Comparison of ENCODE assay signal across 32 cellular contexts in genomic region chr15:38603672-38604071, GRCh38.
"Had no signal": no experiment of that assay in that cellular context is flagged by ENCODE, and none has a peak within 500 bp of the region (broad histone marks: within the 10 kb centered on the region; RNA-seq: fewer than 3 reads in every experiment).

No MANE protein-coding gene starts in this region.

- H3K4me3 Mint-ChIP-seq: activated CD4-positive, alpha-beta memory T cell treated with anti-CD3 and anti-CD28 coated beads, Interleukin-2, amount 10 ng/mL, durations not matched to agents 7 days and 5 days; activated CD4-positive, alpha-beta T cell treated with anti-CD3 and anti-CD28 coated beads, Interleukin-2, amount 10 ng/mL, durations not matched to agents 7 days and 5 days; activated T-cell treated with anti-CD3 and anti-CD28 coated beads, Interleukin-2, amount 50 U/mL, for 72 hours; nephron; stimulated activated naive CD8-positive, alpha-beta T cell treated with anti-CD3 and anti-CD28 coated beads, Interleukin-15, Interleukin-2, amounts not matched to agents 100 ng/mL and 50 ng/mL, for 24 hours; type B pancreatic cell had no signal

- H3K4me3 ChIP-seq: adrenal gland, body of pancreas, cardiac muscle cell, colonic mucosa, dorsolateral prefrontal cortex, gastrocnemius medialis, hepatocyte, ovary, right lobe of liver, thoracic aorta, uterus had no signal

- DNase-seq: activated CD4-positive, alpha-beta memory T cell treated with anti-CD3 and anti-CD28 coated beads, Interleukin-2, amount 10 ng/mL, durations not matched to agents 7 days and 5 days; activated CD4-positive, alpha-beta T cell treated with anti-CD3 and anti-CD28 coated beads for 1 hour; activated CD4-positive, alpha-beta T cell treated with anti-CD3 and anti-CD28 coated beads, Interleukin-2, amount 10 ng/mL, durations not matched to agents 7 days and 5 days; activated naive CD4-positive, alpha-beta T cell; activated T-cell treated with anti-CD3 and anti-CD28 coated beads for 4 hours; activated T-cell treated with anti-CD3 and anti-CD28 coated beads, Interleukin-2, amount 50 U/mL, for 72 hours; adrenal gland; aorta; body of pancreas; cerebellar nuclear complex; colonic mucosa; dorsolateral prefrontal cortex; effector memory CD4-positive, alpha-beta T cell; erythroblast; gastrocnemius medialis; left cardiac atrium; left ventricle myocardium superior; ovary; right lobe of liver; stimulated activated CD4-positive, alpha-beta T cell treated with anti-CD3 and anti-CD28 coated beads, Interleukin-2, amount 100 ng/mL, for 48 hours; T-helper 2 cell; uterus had no signal

- H3K36me3 ChIP-seq: adrenal gland, cardiac muscle cell, colonic mucosa, gastrocnemius medialis, neutrophil, ovary, right lobe of liver, thoracic aorta, uterus had no signal

- FAIRE-seq: keratinocyte had no signal

- H3K27ac Mint-ChIP-seq: activated CD4-positive, alpha-beta memory T cell treated with anti-CD3 and anti-CD28 coated beads, Interleukin-2, amount 10 ng/mL, durations not matched to agents 7 days and 5 days; activated CD4-positive, alpha-beta T cell treated with anti-CD3 and anti-CD28 coated beads, Interleukin-2, amount 10 ng/mL, durations not matched to agents 7 days and 5 days; activated naive CD4-positive, alpha-beta T cell treated with anti-CD3 and anti-CD28 coated beads, Interleukin-2, amount 50 U/mL, for 72 hours; activated T-cell treated with anti-CD3 and anti-CD28 coated beads, Interleukin-2, amount 50 U/mL, for 72 hours; progenitor cell of endocrine pancreas; stimulated activated naive CD8-positive, alpha-beta T cell treated with anti-CD3 and anti-CD28 coated beads, Interleukin-15, Interleukin-2, amounts not matched to agents 100 ng/mL and 50 ng/mL, for 24 hours; type B pancreatic cell had no signal

- H3K36me3 Mint-ChIP-seq: activated naive CD4-positive, alpha-beta T cell treated with anti-CD3 and anti-CD28 coated beads, Interleukin-2, amount 50 U/mL, for 72 hours; type B pancreatic cell had no signal

- ATAC-seq: activated naive CD4-positive, alpha-beta T cell treated with anti-CD3 and anti-CD28 coated beads, Interleukin-2, amount 50 U/mL, for 72 hours; activated T-cell treated with anti-CD3 and anti-CD28 coated beads, Interleukin-2, amount 50 U/mL, for 72 hours; body of pancreas; gastrocnemius medialis; left cardiac atrium; left ventricle myocardium superior; right lobe of liver had no signal

- H3K9me3 Mint-ChIP-seq: activated naive CD4-positive, alpha-beta T cell treated with anti-CD3 and anti-CD28 coated beads, Interleukin-2, amount 50 U/mL, for 72 hours; activated T-cell treated with anti-CD3 and anti-CD28 coated beads, Interleukin-2, amount 50 U/mL, for 72 hours; nephron; stimulated activated naive CD8-positive, alpha-beta T cell treated with anti-CD3 and anti-CD28 coated beads, Interleukin-15, Interleukin-2, amounts not matched to agents 100 ng/mL and 50 ng/mL, for 24 hours had no signal

- H3K27me3 ChIP-seq: adrenal gland, body of pancreas, cardiac muscle cell, colonic mucosa, dorsolateral prefrontal cortex, gastrocnemius medialis, ovary, right lobe of liver, uterus had no signal

- H3K27me3 Mint-ChIP-seq: activated CD4-positive, alpha-beta memory T cell treated with anti-CD3 and anti-CD28 coated beads, Interleukin-2, amount 10 ng/mL, durations not matched to agents 7 days and 5 days; activated CD4-positive, alpha-beta T cell treated with anti-CD3 and anti-CD28 coated beads, Interleukin-2, amount 10 ng/mL, durations not matched to agents 7 days and 5 days; stimulated activated naive CD8-positive, alpha-beta T cell treated with anti-CD3 and anti-CD28 coated beads, Interleukin-15, Interleukin-2, amounts not matched to agents 100 ng/mL and 50 ng/mL, for 24 hours had no signal
